10 cellular contexts compared by ENCODE assay signal in the genomic region with DNA sequence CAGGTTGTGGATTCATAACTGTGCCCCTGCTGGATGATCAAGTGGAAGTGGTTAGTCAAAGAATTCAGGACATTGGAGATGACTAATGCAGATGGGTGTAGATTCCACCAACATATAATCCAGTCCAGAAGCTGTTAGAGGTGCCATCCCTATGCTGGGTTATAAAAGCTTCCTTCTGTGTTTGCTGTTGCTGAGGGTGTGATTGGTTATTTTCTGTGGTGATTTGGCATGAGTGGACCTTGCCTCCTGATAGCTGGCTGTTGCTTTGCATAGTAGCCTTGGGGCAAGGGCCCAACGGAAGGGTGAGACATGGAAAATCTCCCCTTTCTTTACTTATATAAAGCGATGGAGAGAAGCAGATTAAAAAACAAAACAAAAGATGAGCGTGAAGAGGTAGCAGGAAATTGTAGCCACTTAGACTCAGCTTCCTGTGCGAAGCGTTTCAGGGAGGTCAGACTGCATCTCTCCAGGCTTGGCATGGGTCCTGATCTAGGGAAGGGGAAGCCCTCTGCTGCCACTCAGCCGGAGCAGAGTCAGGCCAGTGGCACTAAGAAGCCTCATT.
A peak's percentile ranks its signal among the peaks of the same experiment; 100 is the strongest.
DNase-seq lines count a peak whose midpoint lies in the region; ATAC-seq and TF ChIP-seq lines count a peak whose summit lies in the region.
"Had no signal": no experiment of that assay in that cellular context is flagged by ENCODE, and none has a peak within 500 bp of the region (broad histone marks: within the 10 kb centered on the region; RNA-seq: fewer than 3 reads in every experiment).

No MANE protein-coding gene starts in this region.

- H3K9ac ChIP-seq in colonic mucosa (ENCODE audit: low read depth in 2 of 2, low read length in 2 of 2): no peak overlapping the region

- H3K4me1 ChIP-seq in colonic mucosa (no peaks in the 10 kb centered on the region), lung (ENCODE audit: control insufficient read depth in 2 of 2, insufficient read depth in 2 of 2, low read length in 2 of 2) (peaks cover 9 to 13% of the 10 kb centered on the region in 2 donors)

- TF ChIP-seq CTCF in colonic mucosa (IDR thresholded peaks at IDR 0.05): no peak
- no peak for TF ChIP-seq CTCF in lung (IDR thresholded peaks at IDR 0.05; ENCODE audit: control extremely low read depth, extremely low read depth)

- H3K9me3 ChIP-seq in colonic mucosa (no peaks in the 10 kb centered on the region), lung (ENCODE audit: control insufficient read depth in 2 of 2, insufficient read depth in 1 of 2, low read length in 1 of 2) (no peaks in the 10 kb centered on the region)
- H3K9me3 ChIP-seq: upper lobe of left lung had no signal

- WGBS in lung, 2 donors: 42 to 68% methylated on average over 6 of the region's 6 CpGs

- intact Hi-C loops in colonic mucosa (cut with DNase I): no loop called here

- no peak overlapping the region for H3K4me3 ChIP-seq in colonic mucosa
- H3K4me3 ChIP-seq in lung: no peak overlapping the region
- H3K4me3 ChIP-seq: upper lobe of left lung had no signal

- no peak for ATAC-seq in lung (ENCODE audit: insufficient read depth, low FRiP score)
- no peak for ATAC-seq in HG03175 (IDR thresholded peaks at IDR 0.05; ENCODE audit: unreplicated experiment)

- H3K27ac ChIP-seq in colonic mucosa: peak overlapping the region; percentile 65
- no peak overlapping the region for H3K27ac ChIP-seq in lung (ENCODE audit: low read depth in 1 of 2, low read length in 1 of 2)

- DNase-seq in AG08395 (ENCODE audit: low spot score) (peak; percentile 54), NCI-H2029 (lab: John Stamatoyannopoulos, UW) (peak; percentile 86), colonic mucosa (peak; percentile 63), lung (ENCODE audit: low spot score) (peak; percentile 33), D341Med (ENCODE audit: low spot score) (no peak), islet precursor cell (no peak), inferior parietal cortex (ENCODE audit: extremely low spot score) (no peak)
- DNase-seq: activated CD8-positive, alpha-beta memory T cell treated with anti-CD3 and anti-CD28 coated beads, Interleukin-2, amount 50 U/mL, for 48 hours had no signal

- H3K27me3 ChIP-seq in colonic mucosa (no peaks in the 10 kb centered on the region), lung (ENCODE audit: control insufficient read depth, insufficient read depth) (no peaks in the 10 kb centered on the region)
- H3K27me3 ChIP-seq: upper lobe of left lung had no signal

- H3K36me3 ChIP-seq in colonic mucosa: no peaks in the 10 kb centered on the region
- peaks cover 2 to 5% of the 10 kb centered on the region in 2 donors for H3K36me3 ChIP-seq in lung (ENCODE audit: control insufficient read depth in 2 of 2, insufficient read depth in 2 of 2, low read length in 2 of 2)
- H3K36me3 ChIP-seq: upper lobe of left lung had no signal

Comparison
In these comparisons a context has a peak if more than half of its experiments do, and no peak if none do; other contexts are left out.
1. DNase-seq: peak in AG08395 (single experiment), NCI-H2029 (single experiment), colonic mucosa (single experiment) and lung (single experiment); none in D341Med (single experiment), islet precursor cell (single experiment) and inferior parietal cortex (single experiment).